In genomic region chr4:173168396-173169177, GRCh38 we compare ENCODE assay signal across 8 cellular contexts. TPM values are rescaled to one million over a fixed set of nuclear protein-coding genes. Genes with fewer than 3 reads are reported as not detected.
DNase-seq lines count a peak whose midpoint lies in the region; ATAC-seq, FAIRE-seq and TF ChIP-seq lines count a peak whose summit lies in the region.

Gene GALNT7, plus strand, starts transcription at chr4:173168811. Its CDS starts 25 bp downstream, at chr4:173168836.

- H3K27me3 Mint-ChIP-seq in GM23338 (ENCODE audit: insufficient read depth, low read depth, poor library complexity), result peaks cover 7% of the 10 kb centered on the region

- H3K27me3 ChIP-seq in GM23338 (ENCODE audit: insufficient read depth), result no peaks in the 10 kb centered on the region
- no peaks in the 10 kb centered on the region for H3K27me3 ChIP-seq in SJCRH30
- H3K27me3 ChIP-seq in neutrophil, result no peaks in the 10 kb centered on the region
- no peaks in the 10 kb centered on the region for H3K27me3 ChIP-seq in testis

- TF ChIP-seq CTCF in GM23338 (conservative IDR thresholded peaks at IDR 0.05; ENCODE audit: low read depth in 2 of 2), result no peak
- TF ChIP-seq CTCF in neutrophil (IDR thresholded peaks at IDR 0.05), result no peak
- TF ChIP-seq CTCF in testis (IDR thresholded peaks at IDR 0.05), result no peak

- TF ChIP-seq POLR2A in testis (IDR thresholded peaks at IDR 0.05), result no peak

- H3K9me3 Mint-ChIP-seq in GM23338, result 0 out of 3 replicates have a peak, but pooled peaks cover 3% of the 10 kb centered on the region

- FAIRE-seq in frontal cortex (lab: Jason Lieb, UNC), result no peak

- H3K36me3 Mint-ChIP-seq in GM23338 (ENCODE audit: low read depth), result peaks cover 36% of the 10 kb centered on the region

- H3K4me2 ChIP-seq in GM23338, result peak within 1 kb of the TSS; percentile 97

- H3K4me1 ChIP-seq in GM23338 (ENCODE audit: insufficient read depth) (peaks cover 38% of the 10 kb centered on the region), SJCRH30 (peaks cover 5% of the 10 kb centered on the region; the same call in 1 of the 2 replicates), neutrophil (ENCODE audit: control insufficient read depth in 1 of 2, insufficient read depth in 1 of 2, low read depth in 1 of 2, low read length in 1 of 2) (peaks cover 45 to 48% of the 10 kb centered on the region in 2 experiments), testis (peaks cover 5% of the 10 kb centered on the region)

- H3K4me3 Mint-ChIP-seq in GM23338, result peak within 1 kb of the TSS; percentile 94

- peak within 1 kb of the TSS; percentile 98 for H3K27ac Mint-ChIP-seq in GM23338

- peaks cover 9% of the 10 kb centered on the region; the same call in 1 of the 2 replicates for H4K20me1 ChIP-seq in GM23338 (replicated peaks; ENCODE audit: insufficient read depth)

- H3K4me1 Mint-ChIP-seq in GM23338, result peaks cover 45% of the 10 kb centered on the region

- H3K27ac ChIP-seq in GM23338 (ENCODE audit: low read depth), result peak within 1 kb of the TSS; percentile 99
- H3K27ac ChIP-seq in SJCRH30, result peak within 1 kb of the TSS; percentile 94
- H3K27ac ChIP-seq in neutrophil, result peak within 1 kb of the TSS; percentile 96
- H3K27ac ChIP-seq in testis, result peak within 1 kb of the TSS; percentile 93 to 98

- ATAC-seq in GM23338, result peak; percentile 78

- H3F3A ChIP-seq in GM23338 (replicated peaks; ENCODE audit: low read depth), result peaks cover 10% of the 10 kb centered on the region

- WGBS in testis, 2 donors, result 0% methylated on average over 17 to 49 of the region's 64 CpGs

- intact Hi-C loops in testis (cut with DNase I; ENCODE audit: low total_unique reads), result no loop called here

- H2AFZ ChIP-seq in GM23338, result peak within 1 kb of the TSS; percentile 98

- peaks cover 50% of the 10 kb centered on the region for H3K79me2 ChIP-seq in GM23338 (replicated peaks; ENCODE audit: insufficient read depth)

- DNase-seq in EL (peak; percentile 63), GM23338 (ENCODE audit: low spot score) (peak; percentile 93), LoVo (ENCODE audit: low spot score) (peak; percentile 79), SJCRH30 (peak; percentile 81 to 85), activated gamma-delta T cell treated with Interleukin-2 at 50 U/mL for 16 hours (peak; percentile 57), frontal cortex (ENCODE audit: low spot score in 2 of 2) (peak; percentile 75), testis (peak; percentile 80)

- peak within 1 kb of the TSS; percentile 97 for H3K4me3 ChIP-seq in GM23338
- H3K4me3 ChIP-seq in SJCRH30, result peak within 1 kb of the TSS; percentile 92
- H3K4me3 ChIP-seq in neutrophil (ENCODE audit: low read depth in 1 of 2, low read length in 1 of 2), result peak within 1 kb of the TSS; percentile 85 to 87
- peak within 1 kb of the TSS; percentile 89 for H3K4me3 ChIP-seq in testis

- no peaks in the 10 kb centered on the region for H3K9me3 ChIP-seq in SJCRH30 (replicated peaks)
- no peaks in the 10 kb centered on the region for H3K9me3 ChIP-seq in neutrophil
- H3K9me3 ChIP-seq in testis, result no peaks in the 10 kb centered on the region

- no peaks in the 10 kb centered on the region for H3K9me2 ChIP-seq in GM23338 (ENCODE audit: insufficient read depth)

- H3K36me3 ChIP-seq in GM23338 (ENCODE audit: insufficient read depth) (no peaks in the 10 kb centered on the region), SJCRH30 (no peaks in the 10 kb centered on the region), neutrophil (peaks cover 5% of the 10 kb centered on the region), testis (ENCODE audit: low read depth, missing control alignments) (no peaks in the 10 kb centered on the region)

TF ChIP-seq in GM23338, 12 proteins besides CTCF, POLR2A, EP300 and RAD21 (continues in another document):
- TF ChIP-seq JUNB (IDR thresholded peaks at IDR 0.05; ENCODE audit: unreplicated experiment) (no peak), NANOG (IDR thresholded peaks at IDR 0.05; ENCODE audit: borderline replicate concordance) (no peak), POLR2AphosphoS5 (IDR thresholded peaks at IDR 0.05; ENCODE audit: low read depth) (peak; percentile 67), CREB1 (CRISPR knock-in tag; IDR thresholded peaks at IDR 0.05; ENCODE audit: low read depth) (no peak), ZNF331 (CRISPR knock-in tag; IDR thresholded peaks at IDR 0.05; ENCODE audit: low read depth) (no peak), EZH2phosphoT487 (IDR thresholded peaks at IDR 0.05; ENCODE audit: unreplicated experiment) (no peak), ETS1 (IDR thresholded peaks at IDR 0.05) (no peak), ZNF462 (CRISPR knock-in tag; IDR thresholded peaks at IDR 0.05) (no peak)

RNA-seq across cellular contexts. Expression of gene GALNT7, which starts in this region (rescaled TPM):
- 64.2 and 72.2 TPM in 2 replicates for total RNA-seq in GM23338 (2014; rRNA removed; shearing (Covaris generic))
- 28.9 and 31.8 TPM in 2 replicates for polyA plus RNA-seq in GM23338 (2016; fragmentation: Nextera tagmentation; extraction: Ambion mirVana)
- total RNA-seq in SJCRH30 (2014; rRNA removed; shearing (Covaris generic)), result 42.9 and 48.4 TPM in 2 replicates
- total RNA-seq in frontal cortex, result 13.5 TPM
- 10 to 100 TPM; 28.8 to 32.0 TPM for total RNA-seq in testis
- polyA plus RNA-seq in testis (ENCODE audit: insufficient read depth, low read depth, low replicate concordance), result 18.0 TPM

Comparison
In these comparisons a context has a peak if more than half of its experiments do, and no peak if none do; other contexts are left out.
1. Peak in every context shown above with its lines: DNase-seq, ATAC-seq, H3K4me3 ChIP-seq and H3K27ac ChIP-seq.